In genomic region chr1:243508303-243508713, GRCh38 we compare ENCODE assay signal across 9 cellular contexts.
A peak's percentile ranks its signal among the peaks of the same experiment; 100 is the strongest.
DNase-seq lines count a peak whose midpoint lies in the region; ATAC-seq and TF ChIP-seq lines count a peak whose summit lies in the region.
"Had no signal": no experiment of that assay in that cellular context is flagged by ENCODE, and none has a peak within 500 bp of the region (broad histone marks: within the 10 kb centered on the region; RNA-seq: fewer than 3 reads in every experiment).

No MANE protein-coding gene starts in this region.

- H3K9me3 Mint-ChIP-seq in stimulated activated naive CD8-positive, alpha-beta T cell treated with anti-CD3 and anti-CD28 coated beads, Interleukin-15, Interleukin-2, amounts not matched to agents 100 ng/mL and 50 ng/mL, for 24 hours = no peaks in the 10 kb centered on the region

- TF ChIP-seq POLR2A in body of pancreas (IDR thresholded peaks at IDR 0.05) = no peak

- H3K27me3 Mint-ChIP-seq in stimulated activated naive CD8-positive, alpha-beta T cell treated with anti-CD3 and anti-CD28 coated beads, Interleukin-15, Interleukin-2, amounts not matched to agents 100 ng/mL and 50 ng/mL, for 24 hours = no peaks in the 10 kb centered on the region

- no peaks in the 10 kb centered on the region for H3K4me1 ChIP-seq in body of pancreas

- peaks cover 47% of the 10 kb centered on the region for H3K36me3 Mint-ChIP-seq in stimulated activated naive CD8-positive, alpha-beta T cell treated with anti-CD3 and anti-CD28 coated beads, Interleukin-15, Interleukin-2, amounts not matched to agents 100 ng/mL and 50 ng/mL, for 24 hours (ENCODE audit: low read depth)

- H3K4me1 Mint-ChIP-seq in stimulated activated naive CD8-positive, alpha-beta T cell treated with anti-CD3 and anti-CD28 coated beads, Interleukin-15, Interleukin-2, amounts not matched to agents 100 ng/mL and 50 ng/mL, for 24 hours (ENCODE audit: low read depth) = peaks cover 36% of the 10 kb centered on the region

- H3K36me3 ChIP-seq in body of pancreas (replicated peaks in 1 of 2; ENCODE audit: insufficient read depth in 1 of 2, low read depth in 2 of 2) = no peaks in the 10 kb centered on the region

- ATAC-seq in HG03045 (IDR thresholded peaks at IDR 0.05; ENCODE audit: unreplicated experiment) (peak; percentile 40), body of pancreas (no peak)

- no peaks in the 10 kb centered on the region for H3K27me3 ChIP-seq in body of pancreas

- no peak overlapping the region for H3K27ac ChIP-seq in body of pancreas

- no peak overlapping the region for H3K27ac Mint-ChIP-seq in stimulated activated naive CD8-positive, alpha-beta T cell treated with anti-CD3 and anti-CD28 coated beads, Interleukin-15, Interleukin-2, amounts not matched to agents 100 ng/mL and 50 ng/mL, for 24 hours

- no peak overlapping the region for H3K4me3 ChIP-seq in body of pancreas

- H3K4me3 Mint-ChIP-seq in stimulated activated naive CD8-positive, alpha-beta T cell treated with anti-CD3 and anti-CD28 coated beads, Interleukin-15, Interleukin-2, amounts not matched to agents 100 ng/mL and 50 ng/mL, for 24 hours = peak overlapping the region; percentile 48

- DNase-seq in activated CD8-positive, alpha-beta memory T cell treated with anti-CD3 and anti-CD28 coated beads for 24 hours = peak; percentile 67
- DNase-seq in activated CD8-positive, alpha-beta memory T cell treated with anti-CD3 and anti-CD28 coated beads, Interleukin-2, amount 50 U/mL, for 48 hours = no peak
- peak; percentile 54 for DNase-seq in activated gamma-delta T cell treated with Interleukin-2 at 50 U/mL for 16 hours
- DNase-seq in NCI-H2107 (lab: John Stamatoyannopoulos, UW) = no peak
- DNase-seq in body of pancreas = no peak
- DNase-seq in NCI-H2107 treated with DMSO at 0.1 percent for 48 hours (lab: John Stamatoyannopoulos, UW; ENCODE audit: unreplicated experiment) = no peak
- DNase-seq: cortex of kidney had no signal

- TF ChIP-seq CTCF in body of pancreas (IDR thresholded peaks at IDR 0.05) = no peak

- 82 to 86% methylated on average over 6 to 9 of the region's 9 CpGs for WGBS in body of pancreas, 2 donors

- no peaks in the 10 kb centered on the region for H3K9me3 ChIP-seq in body of pancreas

- intact Hi-C loops in body of pancreas (cut with DNase I) = no loop called here

Comparison
In these comparisons a context has a peak if more than half of its experiments do, and no peak if none do; other contexts are left out.
1. DNase-seq: peak in activated CD8-positive, alpha-beta memory T cell treated with anti-CD3 and anti-CD28 coated beads for 24 hours (single experiment) and activated gamma-delta T cell treated with Interleukin-2 at 50 U/mL for 16 hours (single experiment); none in activated CD8-positive, alpha-beta memory T cell treated with anti-CD3 and anti-CD28 coated beads, Interleukin-2, amount 50 U/mL, for 48 hours (single experiment), NCI-H2107 (single experiment), body of pancreas (0 of 4) and NCI-H2107 treated with DMSO at 0.1 percent for 48 hours (single experiment).